ENCODE assay signal across 22 cellular contexts in the genomic region with DNA sequence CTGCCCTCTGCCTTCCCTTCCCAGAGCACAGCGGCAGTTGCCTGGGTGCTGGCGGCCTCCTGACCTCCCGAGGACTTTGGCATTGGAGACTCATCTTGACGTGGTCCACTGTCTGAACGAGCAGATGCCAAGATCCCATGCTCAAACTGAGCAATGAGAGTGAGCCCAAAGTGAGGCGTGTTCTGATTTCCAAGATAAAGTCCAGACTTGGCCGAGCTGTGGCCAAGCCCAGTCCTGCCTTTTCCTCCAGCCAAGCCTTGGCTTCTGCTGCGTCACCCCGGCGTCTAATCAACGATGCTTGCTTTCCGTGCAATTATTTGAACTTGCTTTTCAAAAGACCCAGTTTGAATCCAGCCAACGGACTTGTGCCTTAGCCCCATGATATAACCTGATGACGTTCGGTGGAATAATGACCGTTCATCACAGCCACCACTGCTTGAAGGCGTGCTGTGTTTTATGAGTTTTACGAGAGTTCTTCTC.
DNase-seq lines count a peak whose midpoint lies in the region; ATAC-seq and TF ChIP-seq lines count a peak whose summit lies in the region.
"Had no signal": no experiment of that assay in that cellular context is flagged by ENCODE, and none has a peak within 500 bp of the region (broad histone marks: within the 10 kb centered on the region; RNA-seq: fewer than 3 reads in every experiment).

No MANE protein-coding gene starts in this region.

- ATAC-seq in upper lobe of right lung (peak; percentile 24), HG03045 (IDR thresholded peaks at IDR 0.05; ENCODE audit: unreplicated experiment) (no peak)
- no peak for ATAC-seq in natural killer cell treated with Interleukin-12 subunit alpha and Interleukin-12 subunit beta and Interleukin-15 and Interleukin-18, amount 100 ng/mL, for 72 hours
- ATAC-seq: heart right ventricle, left cardiac atrium, natural killer cell had no signal

- H3K27me3 ChIP-seq in muscle layer of colon (ENCODE audit: control insufficient read depth in 1 of 2, insufficient read depth in 2 of 2, low read length in 2 of 2) (no peaks in the 10 kb centered on the region), upper lobe of right lung (peaks cover 5% of the 10 kb centered on the region), MG63 (no peaks in the 10 kb centered on the region)
- H3K27me3 ChIP-seq: ovary had no signal

- H3K4me1 Mint-ChIP-seq in natural killer cell treated with Interleukin-12 subunit alpha and Interleukin-12 subunit beta and Interleukin-15 and Interleukin-18, amount 100 ng/mL, for 72 hours (ENCODE audit: low read depth in 2 of 2), result no peaks in the 10 kb centered on the region
- H3K4me1 Mint-ChIP-seq: B cell, IgD-negative memory B cell, natural killer cell had no signal

- H3K27ac ChIP-seq in muscle layer of colon (ENCODE audit: low read depth, low read length) (peak overlapping the region; percentile 57), upper lobe of right lung (no peak overlapping the region)
- H3K27ac ChIP-seq: heart right ventricle, ovary had no signal

- H3K4me3 ChIP-seq in fibroblast of the aortic adventitia (ENCODE audit: low read depth, low read length) (no peak overlapping the region), muscle layer of colon (ENCODE audit: low read depth in 1 of 2, low read length in 2 of 2) (no peak overlapping the region), upper lobe of right lung (no peak overlapping the region), MG63 (no peak overlapping the region)
- H3K4me3 ChIP-seq: heart right ventricle, ovary had no signal

- H3K36me3 ChIP-seq in muscle layer of colon (ENCODE audit: insufficient read depth, low read length), result no peaks in the 10 kb centered on the region
- H3K36me3 ChIP-seq in upper lobe of right lung, result no peaks in the 10 kb centered on the region
- no peaks in the 10 kb centered on the region for H3K36me3 ChIP-seq in MG63
- H3K36me3 ChIP-seq: heart right ventricle, ovary had no signal

- no peak for TF ChIP-seq CTCF in fibroblast of the aortic adventitia (IDR thresholded peaks at IDR 0.05; ENCODE audit: insufficient read depth, low read length)
- TF ChIP-seq CTCF in upper lobe of right lung (IDR thresholded peaks at IDR 0.05), result no peak

- H3K9me3 Mint-ChIP-seq in natural killer cell treated with Interleukin-12 subunit alpha and Interleukin-12 subunit beta and Interleukin-15 and Interleukin-18, amount 100 ng/mL, for 72 hours, result no peaks in the 10 kb centered on the region
- H3K9me3 Mint-ChIP-seq: activated CD4-positive, alpha-beta memory T cell treated with anti-CD3 and anti-CD28 coated beads for 36 hours; IgD-negative memory B cell; natural killer cell had no signal

- peaks cover 19 to 29% of the 10 kb centered on the region in 2 donors for H3K27me3 Mint-ChIP-seq in natural killer cell treated with Interleukin-12 subunit alpha and Interleukin-12 subunit beta and Interleukin-15 and Interleukin-18, amount 100 ng/mL, for 72 hours

- intact Hi-C loops in upper lobe of right lung (cut with DNase I), result no loop called here

- H3K4me1 ChIP-seq in muscle layer of colon (ENCODE audit: insufficient read depth, low read length) (peaks cover 18% of the 10 kb centered on the region), upper lobe of right lung (peaks cover 3% of the 10 kb centered on the region)
- H3K4me1 ChIP-seq: heart right ventricle had no signal

- peak; percentile 25 for DNase-seq in activated effector memory CD4-positive, alpha-beta T cell treated with anti-CD3 and anti-CD28 coated beads, Interleukin-2, amount 50 U/mL, for 16 hours
- no peak for DNase-seq in activated effector memory CD4-positive, alpha-beta T cell treated with Interleukin-2 at 50 U/mL for 16 hours
- DNase-seq in fibroblast of the aortic adventitia (ENCODE audit: low read depth), result peak; percentile 94
- DNase-seq in upper lobe of right lung, result peak; percentile 61
- DNase-seq in MG63, result no peak
- no peak for DNase-seq in natural killer cell treated with Interleukin-12 subunit alpha and Interleukin-12 subunit beta and Interleukin-15 and Interleukin-18, amount 100 ng/mL, for 72 hours (ENCODE audit: low spot score)
- DNase-seq: 8988T; activated CD4-positive, alpha-beta memory T cell treated with anti-CD3 and anti-CD28 coated beads for 36 hours; activated gamma-delta T cell; DMS53; GF-D8; heart right ventricle; left cardiac atrium; natural killer cell; NCI-H1105 treated with DMSO at 0.1 percent for 48 hours; NCI-H2081; SW 1271 had no signal

- H3K9ac ChIP-seq in muscle layer of colon (ENCODE audit: low read length), result no peak overlapping the region

- H3K36me3 Mint-ChIP-seq in natural killer cell treated with Interleukin-12 subunit alpha and Interleukin-12 subunit beta and Interleukin-15 and Interleukin-18, amount 100 ng/mL, for 72 hours, result no peaks in the 10 kb centered on the region
- H3K36me3 Mint-ChIP-seq: activated CD4-positive, alpha-beta memory T cell treated with anti-CD3 and anti-CD28 coated beads for 36 hours; natural killer cell had no signal

- no peaks in the 10 kb centered on the region for H3K9me3 ChIP-seq in muscle layer of colon (ENCODE audit: low read length)
- H3K9me3 ChIP-seq in upper lobe of right lung, result no peaks in the 10 kb centered on the region
- H3K9me3 ChIP-seq in MG63, result no peaks in the 10 kb centered on the region
- H3K9me3 ChIP-seq: heart right ventricle, ovary had no signal

- no peak overlapping the region for H3K27ac Mint-ChIP-seq in natural killer cell treated with Interleukin-12 subunit alpha and Interleukin-12 subunit beta and Interleukin-15 and Interleukin-18, amount 100 ng/mL, for 72 hours
- H3K27ac Mint-ChIP-seq: activated CD4-positive, alpha-beta memory T cell treated with anti-CD3 and anti-CD28 coated beads for 36 hours; B cell; IgD-negative memory B cell; natural killer cell had no signal

- no peak overlapping the region for H3K4me3 Mint-ChIP-seq in natural killer cell treated with Interleukin-12 subunit alpha and Interleukin-12 subunit beta and Interleukin-15 and Interleukin-18, amount 100 ng/mL, for 72 hours
- H3K4me3 Mint-ChIP-seq: activated CD4-positive, alpha-beta memory T cell treated with anti-CD3 and anti-CD28 coated beads for 36 hours; B cell; IgD-negative memory B cell; natural killer cell had no signal

Comparison
In these comparisons a context has a peak if more than half of its experiments do, and no peak if none do; other contexts are left out.
1. DNase-seq: peak in activated effector memory CD4-positive, alpha-beta T cell treated with anti-CD3 and anti-CD28 coated beads, Interleukin-2, amount 50 U/mL, for 16 hours (single experiment), fibroblast of the aortic adventitia (single experiment) and upper lobe of right lung (single experiment); none in activated effector memory CD4-positive, alpha-beta T cell treated with Interleukin-2 at 50 U/mL for 16 hours (single experiment), MG63 (single experiment) and natural killer cell treated with Interleukin-12 subunit alpha and Interleukin-12 subunit beta and Interleukin-15 and Interleukin-18, amount 100 ng/mL, for 72 hours (single experiment).